ENCODE assay signal across 15 cellular contexts in the genomic region with DNA sequence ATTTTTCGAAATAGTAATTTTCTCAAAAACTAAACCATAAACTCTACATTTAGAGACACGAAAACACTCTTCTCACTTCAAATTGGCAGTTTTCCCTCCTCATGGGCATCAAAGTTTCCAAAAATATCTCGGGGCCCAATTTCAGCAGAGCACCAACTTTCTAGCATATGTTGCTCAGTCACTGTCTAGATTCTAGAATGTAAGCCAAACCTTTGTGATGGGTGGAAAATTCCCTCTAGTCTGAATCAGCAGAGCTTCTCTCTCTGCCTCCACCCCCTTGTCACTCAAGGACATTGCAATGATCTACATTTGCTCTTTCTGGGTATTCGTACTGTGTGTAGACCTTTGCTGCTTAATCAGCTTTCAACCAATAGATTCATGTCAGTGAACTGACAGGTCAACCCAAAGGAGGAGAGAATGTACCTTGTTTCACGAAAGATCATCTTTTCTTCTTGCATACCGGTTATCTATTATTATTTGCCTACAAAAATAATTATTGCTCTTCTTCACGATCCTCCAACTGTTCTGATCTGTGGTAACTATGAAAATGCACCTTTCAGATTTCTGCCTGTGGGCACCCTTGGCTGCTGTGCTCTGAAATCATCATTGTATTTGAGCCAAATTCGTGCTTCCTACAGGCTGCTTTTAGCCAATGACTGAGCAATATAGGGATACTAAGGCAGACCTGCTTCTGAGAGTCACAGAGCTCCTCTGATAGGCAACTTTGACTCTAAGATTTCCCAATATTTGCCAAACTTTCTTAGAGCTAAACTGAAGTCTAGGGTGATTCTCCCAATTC. TPM values are rescaled to one million over a fixed set of nuclear protein-coding genes. Genes with fewer than 3 reads are reported as not detected.
DNase-seq lines count a peak whose midpoint lies in the region; ATAC-seq and TF ChIP-seq lines count a peak whose summit lies in the region.
"Had no signal": no experiment of that assay in that cellular context is flagged by ENCODE, and none has a peak within 500 bp of the region (broad histone marks: within the 10 kb centered on the region; RNA-seq: fewer than 3 reads in every experiment).

No MANE protein-coding gene starts in this region.

- no peak for TF ChIP-seq CTCF in GM10248 (IDR thresholded peaks at IDR 0.05; ENCODE audit: control extremely low read depth, extremely low read depth, low read depth, missing control alignments)

- POLR2A ChIA-PET in GM10248 (lab: Yijun Ruan, JAX): no interaction called here

- peak; percentile 5 to 14 for ATAC-seq in activated T-cell treated with anti-CD3 and anti-CD28 coated beads, Interleukin-2, amount 50 U/mL, for 72 hours (replicated peaks in 1 of 2)
- ATAC-seq in stimulated activated effector memory CD8-positive, alpha-beta T cell treated with anti-CD3 and anti-CD28 coated beads, Interleukin-12 subunit alpha, Interleukin-12 subunit beta, amount 100 ng/mL, for 72 hours: peak; percentile 48
- no peak for ATAC-seq in GM18520 (IDR thresholded peaks at IDR 0.05; ENCODE audit: unreplicated experiment)
- ATAC-seq: naive thymus-derived CD4-positive, alpha-beta T cell; Panc1 had no signal

- peak overlapping the region in 1 of 2 donors; percentile 32 for H3K4me3 Mint-ChIP-seq in activated T-cell treated with anti-CD3 and anti-CD28 coated beads, Interleukin-2, amount 50 U/mL, for 72 hours
- peak overlapping the region; percentile 11 for H3K4me3 Mint-ChIP-seq in stimulated activated effector memory CD8-positive, alpha-beta T cell treated with anti-CD3 and anti-CD28 coated beads, Interleukin-12 subunit alpha, Interleukin-12 subunit beta, amount 100 ng/mL, for 72 hours
- H3K4me3 Mint-ChIP-seq: B cell; naive thymus-derived CD4-positive, alpha-beta T cell had no signal

- peaks cover 57% of the 10 kb centered on the region for H3K4me1 Mint-ChIP-seq in activated T-cell treated with anti-CD3 and anti-CD28 coated beads, Interleukin-2, amount 50 U/mL, for 72 hours (ENCODE audit: low read depth)
- H3K4me1 Mint-ChIP-seq in stimulated activated effector memory CD8-positive, alpha-beta T cell treated with anti-CD3 and anti-CD28 coated beads, Interleukin-12 subunit alpha, Interleukin-12 subunit beta, amount 100 ng/mL, for 72 hours: peaks cover 26% of the 10 kb centered on the region
- H3K4me1 Mint-ChIP-seq: B cell had no signal

- no peaks in the 10 kb centered on the region for H3K36me3 Mint-ChIP-seq in activated T-cell treated with anti-CD3 and anti-CD28 coated beads, Interleukin-2, amount 50 U/mL, for 72 hours (ENCODE audit: insufficient read depth in 2 of 2)
- H3K36me3 Mint-ChIP-seq in stimulated activated effector memory CD8-positive, alpha-beta T cell treated with anti-CD3 and anti-CD28 coated beads, Interleukin-12 subunit alpha, Interleukin-12 subunit beta, amount 100 ng/mL, for 72 hours: peaks cover 10% of the 10 kb centered on the region

- H3K27me3 Mint-ChIP-seq in activated T-cell treated with anti-CD3 and anti-CD28 coated beads, Interleukin-2, amount 50 U/mL, for 72 hours (ENCODE audit: low read depth): no peaks in the 10 kb centered on the region
- H3K27me3 Mint-ChIP-seq: B cell had no signal

- DNase-seq in activated T-cell treated with anti-CD3 and anti-CD28 coated beads, Interleukin-2, amount 50 U/mL, for 72 hours: peak; percentile 18 to 21
- DNase-seq in activated T-cell treated with anti-CD3 and anti-CD28 coated beads for 4 hours (no peak), OCI-M1 (lab: John Stamatoyannopoulos, UW) (peak; percentile 10), epithelial cell of prostate (ENCODE audit: low read depth, low spot score) (no peak), GM10248 (ENCODE audit: extremely low spot score) (no peak)
- no peak for DNase-seq in stimulated activated effector memory CD8-positive, alpha-beta T cell treated with anti-CD3 and anti-CD28 coated beads, Interleukin-12 subunit alpha, Interleukin-12 subunit beta, amount 100 ng/mL, for 72 hours (ENCODE audit: low spot score in 2 of 2)
- no peak for DNase-seq in NK-92 treated with Interleukin-12 subunit alpha and Interleukin-12 subunit beta, amount 100 ng/mL, for 24 hours (lab: John Stamatoyannopoulos, UW)
- DNase-seq: activated CD8-positive, alpha-beta memory T cell treated with anti-CD3 and anti-CD28 coated beads, Interleukin-2, amount 50 U/mL, for 4 hours; GDM1; kidney; naive thymus-derived CD4-positive, alpha-beta T cell; T-helper 9 cell had no signal

- CTCF ChIA-PET in GM10248 (lab: Yijun Ruan, JAX): interaction anchor here (1.5 kb wide), 1 partner anchor 9 kb away, joined by 6 read pairs; no protein-coding TSS in a partner anchor

- peak overlapping the region; percentile 2 for H3K27ac ChIP-seq in epithelial cell of prostate

- no peak overlapping the region for H3K27ac Mint-ChIP-seq in activated T-cell treated with anti-CD3 and anti-CD28 coated beads, Interleukin-2, amount 50 U/mL, for 72 hours
- peak overlapping the region; percentile 69 for H3K27ac Mint-ChIP-seq in stimulated activated effector memory CD8-positive, alpha-beta T cell treated with anti-CD3 and anti-CD28 coated beads, Interleukin-12 subunit alpha, Interleukin-12 subunit beta, amount 100 ng/mL, for 72 hours
- H3K27ac Mint-ChIP-seq: B cell; naive thymus-derived CD4-positive, alpha-beta T cell had no signal

- H3K9me3 Mint-ChIP-seq in activated T-cell treated with anti-CD3 and anti-CD28 coated beads, Interleukin-2, amount 50 U/mL, for 72 hours: no peaks in the 10 kb centered on the region
- no peaks in the 10 kb centered on the region for H3K9me3 Mint-ChIP-seq in stimulated activated effector memory CD8-positive, alpha-beta T cell treated with anti-CD3 and anti-CD28 coated beads, Interleukin-12 subunit alpha, Interleukin-12 subunit beta, amount 100 ng/mL, for 72 hours
- H3K9me3 Mint-ChIP-seq: naive thymus-derived CD4-positive, alpha-beta T cell had no signal

RNA-seq across cellular contexts. Expression of a gene that starts 38.7 kb away (rescaled TPM):
- total RNA-seq in activated T-cell treated with anti-CD3 and anti-CD28 coated beads, Interleukin-2, amount 50 U/mL, for 72 hours: 100 to 1,000 TPM; 269 to 288 TPM

Comparison
In these comparisons a context has a peak if more than half of its experiments do, and no peak if none do; other contexts are left out.
1. DNase-seq: peak in activated T-cell treated with anti-CD3 and anti-CD28 coated beads, Interleukin-2, amount 50 U/mL, for 72 hours (2 of 2) and OCI-M1 (single experiment); none in activated T-cell treated with anti-CD3 and anti-CD28 coated beads for 4 hours (single experiment), epithelial cell of prostate (single experiment), stimulated activated effector memory CD8-positive, alpha-beta T cell treated with anti-CD3 and anti-CD28 coated beads, Interleukin-12 subunit alpha, Interleukin-12 subunit beta, amount 100 ng/mL, for 72 hours (0 of 2), GM10248 (single experiment) and NK-92 treated with Interleukin-12 subunit alpha and Interleukin-12 subunit beta, amount 100 ng/mL, for 24 hours (single experiment).